11 cellular contexts compared by ENCODE assay signal in the genomic region with DNA sequence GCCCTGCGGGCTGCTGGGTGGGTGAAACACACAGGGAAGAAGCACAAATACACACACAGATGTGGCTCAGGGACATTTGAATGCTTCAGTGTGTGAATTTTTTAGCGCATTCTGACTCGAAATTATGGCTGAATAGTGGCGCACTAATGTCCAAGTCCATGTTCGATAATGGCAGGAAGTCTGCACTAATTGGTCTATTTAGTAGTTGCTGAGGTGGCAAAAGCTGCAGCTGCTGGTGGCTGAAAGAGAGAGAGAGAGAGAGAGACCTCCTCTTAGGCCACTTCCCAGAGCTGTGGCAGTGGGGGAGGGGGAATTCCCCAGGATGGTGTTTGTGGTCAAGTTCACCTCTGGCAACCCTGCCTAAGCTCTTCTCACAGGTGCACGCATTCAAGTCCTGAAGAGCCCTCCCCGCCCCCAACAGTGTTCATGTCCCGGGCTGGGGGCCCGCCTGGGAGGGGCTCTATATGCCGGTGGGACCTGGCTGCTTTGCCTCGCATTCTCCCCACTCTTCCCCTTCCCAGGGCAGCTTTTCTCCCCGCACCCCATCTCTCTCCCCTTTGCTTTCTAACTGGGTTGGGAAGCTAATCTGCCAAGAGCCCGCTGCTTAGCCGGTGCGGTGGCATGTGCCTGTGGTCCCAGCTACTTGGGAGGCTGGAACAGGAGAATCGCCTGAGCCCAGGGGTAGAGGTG. TPM values are rescaled to one million over a fixed set of nuclear protein-coding genes. Genes with fewer than 3 reads are reported as not detected.
DNase-seq lines count a peak whose midpoint lies in the region; ATAC-seq, FAIRE-seq and TF ChIP-seq lines count a peak whose summit lies in the region.
"Had no signal": no experiment of that assay in that cellular context is flagged by ENCODE, and none has a peak within 500 bp of the region (broad histone marks: within the 10 kb centered on the region; RNA-seq: fewer than 3 reads in every experiment).

No MANE protein-coding gene starts in this region.

- peak; percentile 24 for DNase-seq in T-helper 2 cell treated with Interferon-gamma antibody and Interleukin-4, amounts not matched to agents 5 μg/mL and 100 μg/mL, for 36 hours (ENCODE audit: low spot score)
- no peak for DNase-seq in T-helper 2 cell
- DNase-seq in neural progenitor cell (ENCODE audit: low spot score): peak; percentile 40
- no peak for DNase-seq in RCC 7860 (ENCODE audit: low spot score)
- DNase-seq in iPS-NIHi7 (ENCODE audit: extremely low spot score): no peak
- no peak for DNase-seq in COLO829 (ENCODE audit: low spot score)
- DNase-seq: kidney glomerular epithelial cell had no signal

- no peak overlapping the region for H3K27ac Mint-ChIP-seq in T-helper 2 cell treated with Interferon-gamma antibody and Interleukin-4, amounts not matched to agents 5 μg/mL and 100 μg/mL, for 36 hours
- no peak overlapping the region for H3K27ac Mint-ChIP-seq in neural progenitor cell
- H3K27ac Mint-ChIP-seq: activated naive CD8-positive, alpha-beta T cell had no signal

- H3F3A ChIP-seq in neural progenitor cell (ENCODE audit: low read depth): peaks cover 14% of the 10 kb centered on the region

- H3K79me2 ChIP-seq in KMS-11 (ENCODE audit: insufficient read depth, low read depth) (peaks cover 37% of the 10 kb centered on the region), neural progenitor cell (ENCODE audit: low read depth) (no peaks in the 10 kb centered on the region)

- H3K9me3 ChIP-seq in neural progenitor cell (ENCODE audit: low read depth): no peaks in the 10 kb centered on the region

- H3K4me3 ChIP-seq in KMS-11 (IDR thresholded peaks at IDR 0.05; ENCODE audit: insufficient read depth, low read depth, low read length) (no peak overlapping the region), neural progenitor cell (no peak overlapping the region)

- TF ChIP-seq CTCF in KMS-11 (conservative IDR thresholded peaks at IDR 0.05; ENCODE audit: low read depth, low read length) (no peak; the same call in 1 of the 2 replicates), neural progenitor cell (IDR thresholded peaks at IDR 0.05) (no peak)

- H3K4me3 Mint-ChIP-seq in T-helper 2 cell treated with Interferon-gamma antibody and Interleukin-4, amounts not matched to agents 5 μg/mL and 100 μg/mL, for 36 hours: no peak overlapping the region
- H3K4me3 Mint-ChIP-seq in neural progenitor cell: no peak overlapping the region
- H3K4me3 Mint-ChIP-seq: activated naive CD8-positive, alpha-beta T cell had no signal

- H3K4me1 ChIP-seq in KMS-11 (ENCODE audit: low read depth, poor library complexity, severe bottlenecking) (peaks cover 69% of the 10 kb centered on the region), neural progenitor cell (peaks cover 17% of the 10 kb centered on the region)

- no peaks in the 10 kb centered on the region; the same call in 1 of the 2 replicates for H3K36me3 ChIP-seq in KMS-11 (ENCODE audit: insufficient read depth)
- no peaks in the 10 kb centered on the region for H3K36me3 ChIP-seq in neural progenitor cell

- peak overlapping the region; percentile 92 for H3K27ac ChIP-seq in KMS-11
- no peak overlapping the region for H3K27ac ChIP-seq in neural progenitor cell

- H3K9ac ChIP-seq in KMS-11 (peak overlapping the region; percentile 61), neural progenitor cell (no peak overlapping the region)

- H2AFZ ChIP-seq in KMS-11 (ENCODE audit: low read depth): peak overlapping the region; percentile 56
- H2AFZ ChIP-seq in neural progenitor cell (replicated peaks): no peak overlapping the region

- peak overlapping the region; percentile 94 for H3K4me2 ChIP-seq in KMS-11
- H3K4me2 ChIP-seq in neural progenitor cell: no peak overlapping the region

- ATAC-seq in GM21786 (IDR thresholded peaks at IDR 0.05; ENCODE audit: unreplicated experiment): peak; percentile 73

- no peak for FAIRE-seq in RCC 7860 (lab: Jason Lieb, UNC)

- H3K9me3 Mint-ChIP-seq in T-helper 2 cell treated with Interferon-gamma antibody and Interleukin-4, amounts not matched to agents 5 μg/mL and 100 μg/mL, for 36 hours: no peaks in the 10 kb centered on the region
- no peaks in the 10 kb centered on the region for H3K9me3 Mint-ChIP-seq in neural progenitor cell

- H3K27me3 ChIP-seq in KMS-11 (ENCODE audit: insufficient read depth, low read depth) (no peaks in the 10 kb centered on the region), neural progenitor cell (peaks cover 100% of the 10 kb centered on the region)

- no peaks in the 10 kb centered on the region for H4K20me1 ChIP-seq in KMS-11 (ENCODE audit: insufficient read depth)
- H4K20me1 ChIP-seq in neural progenitor cell (ENCODE audit: low read depth): peaks cover 98% of the 10 kb centered on the region

- peaks cover 16% of the 10 kb centered on the region for H3K4me1 Mint-ChIP-seq in T-helper 2 cell treated with Interferon-gamma antibody and Interleukin-4, amounts not matched to agents 5 μg/mL and 100 μg/mL, for 36 hours (ENCODE audit: low read depth)
- peaks cover 6% of the 10 kb centered on the region for H3K4me1 Mint-ChIP-seq in neural progenitor cell

- no peaks in the 10 kb centered on the region for H3K36me3 Mint-ChIP-seq in T-helper 2 cell treated with Interferon-gamma antibody and Interleukin-4, amounts not matched to agents 5 μg/mL and 100 μg/mL, for 36 hours (ENCODE audit: low read depth)
- H3K36me3 Mint-ChIP-seq in neural progenitor cell: no peaks in the 10 kb centered on the region
- H3K36me3 Mint-ChIP-seq: activated naive CD8-positive, alpha-beta T cell had no signal

- H3K27me3 Mint-ChIP-seq in T-helper 2 cell treated with Interferon-gamma antibody and Interleukin-4, amounts not matched to agents 5 μg/mL and 100 μg/mL, for 36 hours (ENCODE audit: low read depth): peaks cover 83% of the 10 kb centered on the region
- H3K27me3 Mint-ChIP-seq in neural progenitor cell (ENCODE audit: insufficient read depth, low read depth): peaks cover 84% of the 10 kb centered on the region

RNA-seq across cellular contexts. Expression of a gene that starts 6.0 kb away (rescaled TPM):
- total RNA-seq in neural progenitor cell (ENCODE audit: low replicate concordance): not detected in 2 replicates
- total RNA-seq: LHCN-M2 had no signal

Comparison
In these comparisons a context has a peak if more than half of its experiments do, and no peak if none do; other contexts are left out.
1. DNase-seq: peak in T-helper 2 cell treated with Interferon-gamma antibody and Interleukin-4, amounts not matched to agents 5 μg/mL and 100 μg/mL, for 36 hours (single experiment) and neural progenitor cell (single experiment); none in T-helper 2 cell (0 of 5), RCC 7860 (single experiment), iPS-NIHi7 (single experiment) and COLO829 (single experiment).